In the genomic region with DNA sequence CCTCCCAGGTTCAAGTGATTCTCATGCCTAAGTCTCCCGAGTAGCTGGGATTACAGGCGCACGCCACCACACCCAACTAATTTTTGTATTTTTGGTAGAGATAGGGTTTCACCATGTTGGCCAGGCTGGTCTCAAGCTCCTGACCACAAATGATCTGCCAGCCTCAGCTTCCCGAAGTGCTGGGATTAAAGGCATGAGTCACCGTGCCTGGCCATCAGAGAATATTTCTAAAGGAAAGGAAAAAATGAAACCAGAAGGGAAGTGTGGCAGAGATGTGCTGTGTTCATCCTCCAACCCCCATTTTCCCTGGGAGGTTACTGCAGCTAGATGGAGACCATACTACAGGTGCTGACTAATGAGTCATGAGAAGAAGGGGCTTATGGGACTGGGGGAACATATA, we compare ENCODE assay signal across 16 cellular contexts.
DNase-seq lines count a peak whose midpoint lies in the region; ATAC-seq, FAIRE-seq and TF ChIP-seq lines count a peak whose summit lies in the region.
"Had no signal": no experiment of that assay in that cellular context is flagged by ENCODE, and none has a peak within 500 bp of the region (broad histone marks: within the 10 kb centered on the region; RNA-seq: fewer than 3 reads in every experiment).

No MANE protein-coding gene starts in this region.

- H3K4me2 ChIP-seq in fibroblast of lung (ENCODE audit: extremely low read depth, insufficient read depth, low read length): no peak overlapping the region
- H3K4me2 ChIP-seq: BLaER1 treated with 17β-estradiol and CSF1 and Interleukin-3, amounts not matched to agents 10 nM and 100 nM had no signal

- FAIRE-seq in urothelium cell line (lab: Jason Lieb, UNC): no peak
- FAIRE-seq: GM12878 had no signal

- H3K27ac ChIP-seq in fibroblast of lung (ENCODE audit: insufficient read depth, low read length) (no peak overlapping the region), left lung (no peak overlapping the region)
- H3K27ac ChIP-seq: BLaER1 treated with 17β-estradiol and CSF1 and Interleukin-3, amounts not matched to agents 10 nM and 100 nM; Peyer's patch had no signal

- DNase-seq in H4 (ENCODE audit: low spot score) (peak; percentile 8), RPMI7951 (ENCODE audit: low read depth) (peak; percentile 2), fibroblast of lung (ENCODE audit: low read depth in 2 of 2) (peak; percentile 1 to 8), urothelium cell line (ENCODE audit: low spot score) (peak; percentile 16), D341Med (ENCODE audit: low spot score) (no peak), SHP77 treated with DMSO at 0.1 percent for 48 hours (lab: John Stamatoyannopoulos, UW) (no peak), left lung (no peak)
- DNase-seq: MM.1S, NCI-H1105, NCI-H187 treated with DMSO at 0.1 percent for 48 hours, NCI-H2171, NCI-H82, Peyer's patch, T-helper 1 cell had no signal

- no peaks in the 10 kb centered on the region for H3K4me1 ChIP-seq in fibroblast of lung (ENCODE audit: control insufficient read depth, extremely low read depth, insufficient read depth, low read length)
- H3K4me1 ChIP-seq in left lung: no peaks in the 10 kb centered on the region
- H3K4me1 ChIP-seq: BLaER1 treated with 17β-estradiol and CSF1 and Interleukin-3, amounts not matched to agents 10 nM and 100 nM; Peyer's patch had no signal

- no peaks in the 10 kb centered on the region for H4K20me1 ChIP-seq in fibroblast of lung (ENCODE audit: control insufficient read depth, extremely low read depth, insufficient read depth, low read length)
- H4K20me1 ChIP-seq: BLaER1 treated with 17β-estradiol and CSF1 and Interleukin-3, amounts not matched to agents 10 nM and 100 nM had no signal

- H3K36me3 ChIP-seq in fibroblast of lung (ENCODE audit: control insufficient read depth, insufficient read depth, low read length) (no peaks in the 10 kb centered on the region), left lung (no peaks in the 10 kb centered on the region)
- H3K36me3 ChIP-seq: BLaER1 treated with 17β-estradiol and CSF1 and Interleukin-3, amounts not matched to agents 10 nM and 100 nM; Peyer's patch had no signal

- no peak for ATAC-seq in left lung
- ATAC-seq: GM12878 had no signal

- TF ChIP-seq CTCF in fibroblast of lung (conservative IDR thresholded peaks at IDR 0.05 in 1 of 2, IDR thresholded peaks at IDR 0.05 in 1 of 2; ENCODE audit: low read depth in 1 of 2, low read length in 2 of 2) (no peak), left lung (IDR thresholded peaks at IDR 0.05) (no peak)

- H3K79me2 ChIP-seq in fibroblast of lung (ENCODE audit: control insufficient read depth, insufficient read depth, low read length): no peaks in the 10 kb centered on the region

- intact Hi-C loops in left lung (cut with DNase I): no loop called here

- H3K27me3 ChIP-seq in fibroblast of lung (ENCODE audit: control insufficient read depth, insufficient read depth, low read length): no peaks in the 10 kb centered on the region
- no peaks in the 10 kb centered on the region for H3K27me3 ChIP-seq in left lung
- H3K27me3 ChIP-seq: BLaER1 treated with 17β-estradiol and CSF1 and Interleukin-3, amounts not matched to agents 10 nM and 100 nM; Peyer's patch had no signal

- H2AFZ ChIP-seq in fibroblast of lung (ENCODE audit: low read length): no peak overlapping the region

- H3K9me3 ChIP-seq in fibroblast of lung (ENCODE audit: control insufficient read depth, insufficient read depth, low read depth, low read length): no peaks in the 10 kb centered on the region
- peaks cover 0 to 24% of the 10 kb centered on the region in 2 donors for H3K9me3 ChIP-seq in left lung

- no peak overlapping the region for H3K9ac ChIP-seq in fibroblast of lung (ENCODE audit: insufficient read depth, low read length)
- H3K9ac ChIP-seq: BLaER1 treated with 17β-estradiol and CSF1 and Interleukin-3, amounts not matched to agents 10 nM and 100 nM had no signal

- no peak overlapping the region for H3K4me3 ChIP-seq in fibroblast of lung (replicated peaks in 1 of 4; ENCODE audit: control extremely low read depth in 1 of 4, insufficient read depth in 1 of 4, low read depth in 3 of 4, low read length in 4 of 4)
- no peak overlapping the region for H3K4me3 ChIP-seq in left lung
- H3K4me3 ChIP-seq: BLaER1 treated with 17β-estradiol and CSF1 and Interleukin-3, amounts not matched to agents 10 nM and 100 nM; GM12878; Peyer's patch had no signal

Comparison
In these comparisons a context has a peak if more than half of its experiments do, and no peak if none do; other contexts are left out.
1. DNase-seq: peak in H4 (single experiment), RPMI7951 (single experiment), fibroblast of lung (2 of 2) and urothelium cell line (single experiment); none in D341Med (single experiment), SHP77 treated with DMSO at 0.1 percent for 48 hours (single experiment) and left lung (0 of 2).